ENCODE assay signal across 21 cellular contexts in the genomic region with DNA sequence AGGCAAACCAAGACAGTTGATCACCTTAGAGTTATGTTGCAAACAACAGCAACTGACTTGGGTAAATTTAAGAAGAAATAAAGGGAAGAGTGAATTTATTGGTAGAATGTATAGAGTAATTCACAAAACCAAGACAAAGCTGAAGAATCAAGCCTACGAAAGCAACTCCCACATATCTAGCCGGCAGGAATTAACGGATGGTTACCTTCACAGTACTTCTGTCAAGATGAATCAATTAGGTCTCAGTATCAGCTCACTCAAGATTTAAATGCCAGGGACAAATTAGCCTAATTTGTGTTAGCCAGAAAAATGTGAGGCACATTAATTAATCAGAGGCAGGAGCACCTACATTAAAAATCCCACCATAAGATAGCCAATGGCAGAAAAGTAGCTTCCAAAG. TPM values are rescaled to one million over a fixed set of nuclear protein-coding genes. Genes with fewer than 3 reads are reported as not detected.
DNase-seq lines count a peak whose midpoint lies in the region; ATAC-seq, FAIRE-seq and TF ChIP-seq lines count a peak whose summit lies in the region.
"Had no signal": no experiment of that assay in that cellular context is flagged by ENCODE, and none has a peak within 500 bp of the region (broad histone marks: within the 10 kb centered on the region; RNA-seq: fewer than 3 reads in every experiment).

No MANE protein-coding gene starts in this region.

- H3K27ac ChIP-seq in trophoblast cell (ENCODE audit: low read depth, low read length), result no peak overlapping the region
- no peak overlapping the region for H3K27ac ChIP-seq in mesenchymal stem cell (ENCODE audit: low read length, poor library complexity, severe bottlenecking)
- H3K27ac ChIP-seq: 22Rv1; A549; BLaER1 treated with 17β-estradiol and CSF1 and Interleukin-3, amounts not matched to agents 10 nM and 100 nM; C4-2B had no signal

- H3K79me1 ChIP-seq in trophoblast cell (ENCODE audit: low read length) (no peaks in the 10 kb centered on the region), mesenchymal stem cell (replicated peaks; ENCODE audit: low read length, poor library complexity, severe bottlenecking) (peaks cover 11% of the 10 kb centered on the region)

- H3K4me1 ChIP-seq in Loucy (ENCODE audit: insufficient read depth, low read length, poor library complexity, severe bottlenecking) (peaks cover 52% of the 10 kb centered on the region), trophoblast cell (ENCODE audit: control insufficient read depth in 1 of 2, insufficient read depth in 2 of 2, low read length in 2 of 2) (no peaks in the 10 kb centered on the region), mesenchymal stem cell (ENCODE audit: control insufficient read depth, insufficient read depth, low read depth, low read length) (peaks cover 5% of the 10 kb centered on the region)
- H3K4me1 ChIP-seq: BLaER1 treated with 17β-estradiol and CSF1 and Interleukin-3, amounts not matched to agents 10 nM and 100 nM had no signal

- H3K4me2 ChIP-seq in Loucy (ENCODE audit: low read depth, low read length, poor library complexity, severe bottlenecking) (peak overlapping the region; percentile 4), trophoblast cell (ENCODE audit: low read length) (no peak overlapping the region), mesenchymal stem cell (ENCODE audit: low read length, poor library complexity, severe bottlenecking) (no peak overlapping the region)
- H3K4me2 ChIP-seq: A549; BLaER1 treated with 17β-estradiol and CSF1 and Interleukin-3, amounts not matched to agents 10 nM and 100 nM had no signal

- no peaks in the 10 kb centered on the region for H3K9me3 ChIP-seq in Loucy (ENCODE audit: insufficient read depth, low read depth, low read length)
- H3K9me3 ChIP-seq in trophoblast cell (ENCODE audit: insufficient read depth, low read depth, low read length), result no peaks in the 10 kb centered on the region
- no peaks in the 10 kb centered on the region for H3K9me3 ChIP-seq in mesenchymal stem cell (ENCODE audit: control insufficient read depth, low read length)
- H3K9me3 ChIP-seq: A549; BLaER1 treated with 17β-estradiol and CSF1 and Interleukin-3, amounts not matched to agents 10 nM and 100 nM; Caco-2 had no signal

- H2BK12ac ChIP-seq in trophoblast cell (ENCODE audit: low read length) (no peak overlapping the region), mesenchymal stem cell (ENCODE audit: low read length in 2 of 2) (no peak overlapping the region)

- H3F3A ChIP-seq in Loucy (ENCODE audit: low read depth), result no peaks in the 10 kb centered on the region

- H4K91ac ChIP-seq in trophoblast cell (ENCODE audit: low read depth, low read length) (no peak overlapping the region), mesenchymal stem cell (ENCODE audit: low read length) (no peak overlapping the region)

- no peak overlapping the region for H2BK5ac ChIP-seq in trophoblast cell (ENCODE audit: low read depth, low read length, poor library complexity)
- H2BK5ac ChIP-seq in mesenchymal stem cell (ENCODE audit: low read depth, low read length, poor library complexity, severe bottlenecking), result no peak overlapping the region

- H3K23ac ChIP-seq in trophoblast cell (ENCODE audit: low read length), result no peak overlapping the region
- H3K23ac ChIP-seq in mesenchymal stem cell (ENCODE audit: low read length in 2 of 2), result no peak overlapping the region

- H3K18ac ChIP-seq in trophoblast cell (ENCODE audit: low read length) (no peak overlapping the region), mesenchymal stem cell (ENCODE audit: low read depth in 1 of 2, low read length in 2 of 2) (no peak overlapping the region)

- no peaks in the 10 kb centered on the region for H3K9me2 ChIP-seq in Loucy (replicated peaks; ENCODE audit: low read depth, low read length)

- ATAC-seq in HG03342 (IDR thresholded peaks at IDR 0.05; ENCODE audit: unreplicated experiment), result no peak
- ATAC-seq: A549; CD8-positive, alpha-beta T cell had no signal

- H3K4me3 ChIP-seq in Loucy (ENCODE audit: low read length, poor library complexity, severe bottlenecking), result no peak overlapping the region
- no peak overlapping the region for H3K4me3 ChIP-seq in trophoblast cell (ENCODE audit: low read depth, low read length)
- no peak overlapping the region for H3K4me3 ChIP-seq in mesenchymal stem cell (ENCODE audit: insufficient read depth in 1 of 2, low read depth in 1 of 2, low read length in 2 of 2)
- H3K4me3 ChIP-seq: A549; BLaER1 treated with 17β-estradiol and CSF1 and Interleukin-3, amounts not matched to agents 10 nM and 100 nM had no signal

- DNase-seq in GM19239 (ENCODE audit: insufficient read length, low spot score), result no peak
- peak; percentile 5 for DNase-seq in cerebellum (ENCODE audit: low spot score)
- DNase-seq in trophoblast cell, result no peak
- no peak for DNase-seq in NAMALWA (ENCODE audit: low spot score)
- DNase-seq in stimulated activated CD4-positive, alpha-beta T cell treated with anti-CD3 and anti-CD28 coated beads, Interleukin-4, amount 100 ng/mL, for 24 hours, result no peak
- DNase-seq in mesenchymal stem cell, result no peak
- DNase-seq: AML-193; Caco-2; Calu3; CD4-positive, alpha-beta T cell; CD8-positive, alpha-beta T cell; DMS79 treated with DMSO at 0.1 percent for 48 hours; GF-D8 had no signal

- no peaks in the 10 kb centered on the region for H3K36me3 ChIP-seq in Loucy (ENCODE audit: insufficient read depth, low read length)
- peaks cover 0 to 2% of the 10 kb centered on the region in 2 experiments for H3K36me3 ChIP-seq in trophoblast cell (ENCODE audit: control insufficient read depth in 1 of 2, insufficient read depth in 2 of 2, low read length in 2 of 2)
- no peaks in the 10 kb centered on the region for H3K36me3 ChIP-seq in mesenchymal stem cell (ENCODE audit: control insufficient read depth in 1 of 2, insufficient read depth in 2 of 2, low read depth in 1 of 2, low read length in 2 of 2)

- H3K27me3 ChIP-seq in Loucy (ENCODE audit: insufficient read depth, low read length, poor library complexity, severe bottlenecking), result no peaks in the 10 kb centered on the region
- no peaks in the 10 kb centered on the region for H3K27me3 ChIP-seq in trophoblast cell (ENCODE audit: insufficient read depth, low read length)
- no peaks in the 10 kb centered on the region for H3K27me3 ChIP-seq in mesenchymal stem cell (ENCODE audit: control insufficient read depth in 1 of 2, insufficient read depth in 1 of 2, low read length in 2 of 2)
- H3K27me3 ChIP-seq: BLaER1 treated with 17β-estradiol and CSF1 and Interleukin-3, amounts not matched to agents 10 nM and 100 nM had no signal

- H3K4ac ChIP-seq in trophoblast cell (ENCODE audit: low read depth, low read length) (peak overlapping the region; percentile 17), mesenchymal stem cell (ENCODE audit: low read depth in 1 of 2, low read length in 2 of 2) (no peak overlapping the region)

- WGBS in trophoblast cell (ENCODE audit: extremely low coverage, insufficient coverage, insufficient read length), result no CpG with 5 or more reads among the region's 3 CpGs
- WGBS in mesenchymal stem cell, result 90% methylated on average over 3 of the region's 3 CpGs

- TF ChIP-seq CTCF in Loucy (conservative IDR thresholded peaks at IDR 0.05; ENCODE audit: low read length), result no peak

- H3K79me2 ChIP-seq in Loucy (ENCODE audit: insufficient read depth, low read length) (peaks cover 98% of the 10 kb centered on the region), trophoblast cell (ENCODE audit: control insufficient read depth, insufficient read depth, low read length, poor library complexity) (peaks cover 2% of the 10 kb centered on the region)

- H2AK5ac ChIP-seq in trophoblast cell (ENCODE audit: low read length) (no peak overlapping the region), mesenchymal stem cell (ENCODE audit: low read length, severe bottlenecking) (no peak overlapping the region)

- H2AFZ ChIP-seq in Loucy (ENCODE audit: low read length) (no peak overlapping the region), trophoblast cell (ENCODE audit: insufficient read depth, low read length, poor library complexity) (no peak overlapping the region), mesenchymal stem cell (ENCODE audit: low read depth, low read length) (no peak overlapping the region)

- H3K9ac ChIP-seq in Loucy (ENCODE audit: low read depth, low read length, poor library complexity, severe bottlenecking), result no peak overlapping the region
- no peak overlapping the region for H3K9ac ChIP-seq in trophoblast cell (ENCODE audit: low read length)
- H3K9ac ChIP-seq in mesenchymal stem cell (ENCODE audit: low read length), result no peak overlapping the region
- H3K9ac ChIP-seq: BLaER1 treated with 17β-estradiol and CSF1 and Interleukin-3, amounts not matched to agents 10 nM and 100 nM had no signal

- no peak overlapping the region for H3K14ac ChIP-seq in trophoblast cell (ENCODE audit: low read length)
- H3K14ac ChIP-seq in mesenchymal stem cell (ENCODE audit: low read length in 2 of 2), result no peak overlapping the region

- peaks cover 92% of the 10 kb centered on the region for H4K20me1 ChIP-seq in Loucy (ENCODE audit: insufficient read depth, low read length, poor library complexity, severe bottlenecking)

- no peak overlapping the region for H4K8ac ChIP-seq in trophoblast cell (ENCODE audit: low read depth, low read length)
- no peak overlapping the region for H4K8ac ChIP-seq in mesenchymal stem cell (ENCODE audit: low read length)

- H2BK15ac ChIP-seq in mesenchymal stem cell (ENCODE audit: low read depth, poor library complexity, severe bottlenecking), result no peak overlapping the region

- H4K12ac ChIP-seq in trophoblast cell (ENCODE audit: low read depth, low read length), result no peak overlapping the region

- no peak overlapping the region for H2BK120ac ChIP-seq in trophoblast cell (ENCODE audit: insufficient read depth, low read length, poor library complexity)
- no peak overlapping the region for H2BK120ac ChIP-seq in mesenchymal stem cell (ENCODE audit: low read depth, low read length)

- peak; percentile 28 for FAIRE-seq in GM19239 (lab: Jason Lieb, UNC)
- FAIRE-seq: A549, G401.6, GM12891 had no signal

RNA-seq across cellular contexts. Expression of a gene that starts 10.7 kb away (rescaled TPM):
- 38.6 TPM for total RNA-seq in cerebellum
- 27.1 and 28.2 TPM in 2 replicates for polyA plus RNA-seq in trophoblast cell (2013)
- 58.1 TPM for polyA plus RNA-seq in mesenchymal stem cell (2013, experiment 1 of 2)
- 58.5 TPM for polyA plus RNA-seq in mesenchymal stem cell (2013, experiment 2 of 2)
